In genomic region chr12:100733817-100734593, GRCh38 we compare ENCODE assay signal across 8 cellular contexts.
DNase-seq lines count a peak whose midpoint lies in the region; ATAC-seq and TF ChIP-seq lines count a peak whose summit lies in the region.

No MANE protein-coding gene starts in this region.

- ATAC-seq in GM19043 (IDR thresholded peaks at IDR 0.05; ENCODE audit: low read depth, unreplicated experiment) (peak; percentile 91), HG03571 (IDR thresholded peaks at IDR 0.05; ENCODE audit: unreplicated experiment) (peak; percentile 63), gastroesophageal sphincter (no peak)

- no peak overlapping the region for H3K27ac ChIP-seq in RWPE1
- H3K27ac ChIP-seq in gastroesophageal sphincter = no peak overlapping the region
- H3K27ac ChIP-seq in uterus = no peak overlapping the region

- 40 to 54% methylated on average over 5 of the region's 5 CpGs for WGBS in gastroesophageal sphincter (ENCODE audit: low coverage in 1 of 2), 2 donors

- H3K27me3 ChIP-seq in gastroesophageal sphincter (peaks cover 21% of the 10 kb centered on the region), uterus (no peaks in the 10 kb centered on the region)

- H3K4me1 ChIP-seq in gastroesophageal sphincter (no peaks in the 10 kb centered on the region), uterus (no peaks in the 10 kb centered on the region)

- H3K4me3 ChIP-seq in gastroesophageal sphincter (no peak overlapping the region), uterus (no peak overlapping the region)

- DNase-seq in Ammon's horn (ENCODE audit: low spot score) (peak; percentile 61), RWPE1 (ENCODE audit: low spot score) (no peak), uterus (no peak), MV-4-11 (lab: John Stamatoyannopoulos, UW) (no peak)
- no peak for DNase-seq in stimulated activated naive CD4-positive, alpha-beta T cell (lab: John Stamatoyannopoulos, UW)

- TF ChIP-seq POLR2A in gastroesophageal sphincter (IDR thresholded peaks at IDR 0.05) (no peak), uterus (IDR thresholded peaks at IDR 0.05) (no peak)

- CTCF ChIA-PET in RWPE1 (lab: Yijun Ruan, JAX) = interaction anchor here (0.5 to 1.6 kb wide), 5 partner anchors 62 to 1860 kb away, joined by 3 to 11 read pairs (median 5); no protein-coding TSS in a partner anchor

- POLR2A ChIA-PET in RWPE1 (lab: Yijun Ruan, JAX; ENCODE audit: low non-redundant PET) = no interaction called here

- intact Hi-C loops in uterus (cut with DNase I; ENCODE audit: low total_unique reads) = no loop called here

- H3K9me3 ChIP-seq in gastroesophageal sphincter (no peaks in the 10 kb centered on the region), uterus (no peaks in the 10 kb centered on the region)

- H3K36me3 ChIP-seq in gastroesophageal sphincter (no peaks in the 10 kb centered on the region), uterus (no peaks in the 10 kb centered on the region)

- TF ChIP-seq CTCF in RWPE1 (conservative IDR thresholded peaks at IDR 0.05; ENCODE audit: low read depth) (peak; percentile 63), gastroesophageal sphincter (IDR thresholded peaks at IDR 0.05) (peak in 3 of 4 experiments; percentile 11 to 52 (median 20)), uterus (IDR thresholded peaks at IDR 0.05) (peak in 3 of 4 experiments; percentile 22 to 42 (median 30))

- no peak for TF ChIP-seq EP300 in gastroesophageal sphincter (IDR thresholded peaks at IDR 0.05)
